Comparison of ENCODE assay signal across 8 cellular contexts in genomic region chr1:12658531-12659453, GRCh38. TPM values are rescaled to one million over a fixed set of nuclear protein-coding genes. Genes with fewer than 3 reads are reported as not detected.
DNase-seq lines count a peak whose midpoint lies in the region; ATAC-seq and TF ChIP-seq lines count a peak whose summit lies in the region.

No MANE protein-coding gene starts in this region.

- WGBS in stomach, 5 donors = 33 to 37% (median 36%) methylated on average over 23 of the region's 23 CpGs

- no peak overlapping the region for H2AFZ ChIP-seq in Karpas-422 (ENCODE audit: low read length)
- H2AFZ ChIP-seq in neural progenitor cell (replicated peaks) = peak overlapping the region; percentile 75

- H3K4me1 Mint-ChIP-seq in activated T-helper 1 cell treated with anti-CD3 and anti-CD28 coated beads, Interleukin-12 subunit alpha, Interleukin-12 subunit beta, Interleukin-2, Interleukin-4 antibody, amounts not matched to agents 30 ng/mL and 10 ng/mL and 1 ng/mL, durations not matched to agents 14 hours and 24 hours and 36 hours (ENCODE audit: low read depth) = peaks cover 7% of the 10 kb centered on the region
- peaks cover 4% of the 10 kb centered on the region for H3K4me1 Mint-ChIP-seq in neural progenitor cell

- H3K4me3 Mint-ChIP-seq in activated T-helper 1 cell treated with anti-CD3 and anti-CD28 coated beads, Interleukin-12 subunit alpha, Interleukin-12 subunit beta, Interleukin-2, Interleukin-4 antibody, amounts not matched to agents 30 ng/mL and 10 ng/mL and 1 ng/mL, durations not matched to agents 14 hours and 24 hours and 36 hours = peak overlapping the region; percentile 40
- H3K4me3 Mint-ChIP-seq in neural progenitor cell = no peak overlapping the region

- H3K27ac ChIP-seq in Karpas-422 (ENCODE audit: low read length) (no peak overlapping the region), neural progenitor cell (no peak overlapping the region), stomach (no peak overlapping the region)

- H3K4me3 ChIP-seq in Karpas-422 (ENCODE audit: low read length) (no peak overlapping the region), fibroblast of pulmonary artery (replicated peaks; ENCODE audit: low read depth, low read length) (no peak overlapping the region), neural progenitor cell (no peak overlapping the region), stomach (no peak overlapping the region)

- H3K9me3 ChIP-seq in Karpas-422 (ENCODE audit: low read length) = no peaks in the 10 kb centered on the region
- H3K9me3 ChIP-seq in neural progenitor cell (ENCODE audit: low read depth) = no peaks in the 10 kb centered on the region
- H3K9me3 ChIP-seq in stomach = peaks cover 0 to 9% (median 7%) of the 10 kb centered on the region in 4 donors

- H3K9me2 ChIP-seq in Karpas-422 (replicated peaks; ENCODE audit: insufficient read depth, low read length) = no peaks in the 10 kb centered on the region

- H3K4me2 ChIP-seq in Karpas-422 (ENCODE audit: low read depth, low read length, poor library complexity, severe bottlenecking) (peak overlapping the region; percentile 30), neural progenitor cell (no peak overlapping the region)

- H3K4me1 ChIP-seq in Karpas-422 (ENCODE audit: low read length) = no peaks in the 10 kb centered on the region
- H3K4me1 ChIP-seq in neural progenitor cell = no peaks in the 10 kb centered on the region
- H3K4me1 ChIP-seq in stomach = peaks cover 0 to 9% (median 7%) of the 10 kb centered on the region in 4 donors

- intact Hi-C loops in activated T-helper 1 cell treated with anti-CD3 and anti-CD28 coated beads, Interleukin-12 subunit alpha, Interleukin-12 subunit beta, Interleukin-2, Interleukin-4 antibody, amounts not matched to agents 30 ng/mL and 10 ng/mL and 1 ng/mL, durations not matched to agents 14 hours and 24 hours and 36 hours (cut with micrococcal nuclease) = loop anchor here (1.0 to 2.0 kb wide), 5 partner anchors 38 to 534 kb away; partner anchors contain the start of gene VPS13D
- intact Hi-C loops in stomach (cut with DNase I; ENCODE audit: low total_unique reads) = loop anchor here (10.0 kb wide), 2 partner anchors 344 to 544 kb away; no protein-coding TSS in a partner anchor

- ATAC-seq in GM19395 (IDR thresholded peaks at IDR 0.05; ENCODE audit: unreplicated experiment) = no peak

- no peak overlapping the region for H3K27ac Mint-ChIP-seq in activated T-helper 1 cell treated with anti-CD3 and anti-CD28 coated beads, Interleukin-12 subunit alpha, Interleukin-12 subunit beta, Interleukin-2, Interleukin-4 antibody, amounts not matched to agents 30 ng/mL and 10 ng/mL and 1 ng/mL, durations not matched to agents 14 hours and 24 hours and 36 hours
- H3K27ac Mint-ChIP-seq in neural progenitor cell = no peak overlapping the region

- H3K79me2 ChIP-seq in Karpas-422 (ENCODE audit: low read length) (no peaks in the 10 kb centered on the region), neural progenitor cell (ENCODE audit: low read depth) (no peaks in the 10 kb centered on the region)

- TF ChIP-seq CTCF in fibroblast of pulmonary artery (IDR thresholded peaks at IDR 0.05; ENCODE audit: low read length, missing control alignments) (peak; percentile 95), neural progenitor cell (IDR thresholded peaks at IDR 0.05) (peak; percentile 95), stomach (IDR thresholded peaks at IDR 0.05) (peak in 6 of 7 experiments; percentile 58 to 98 (median 94))

- no peaks in the 10 kb centered on the region for H3F3A ChIP-seq in neural progenitor cell (ENCODE audit: low read depth)

- peak; percentile 84 for DNase-seq in ELR (ENCODE audit: low read depth)
- peak; percentile 88 for DNase-seq in Karpas-422
- DNase-seq in RPMI8226 = peak; percentile 80
- peak; percentile 51 for DNase-seq in activated T-helper 1 cell treated with anti-CD3 and anti-CD28 coated beads, Interleukin-12 subunit alpha, Interleukin-12 subunit beta, Interleukin-2, Interleukin-4 antibody, amounts not matched to agents 30 ng/mL and 10 ng/mL and 1 ng/mL, durations not matched to agents 14 hours and 24 hours and 36 hours (ENCODE audit: low spot score)
- peak; percentile 84 for DNase-seq in fibroblast of pulmonary artery (ENCODE audit: low read depth)
- peak; percentile 85 for DNase-seq in neural progenitor cell (ENCODE audit: low spot score)
- DNase-seq in stomach = peak; percentile 82

- H3K36me3 ChIP-seq in Karpas-422 (ENCODE audit: insufficient read depth, low read length) (no peaks in the 10 kb centered on the region), neural progenitor cell (no peaks in the 10 kb centered on the region), stomach (no peaks in the 10 kb centered on the region)

- no peak for TF ChIP-seq POLR2A in stomach (IDR thresholded peaks at IDR 0.05)

- H3K9ac ChIP-seq in Karpas-422 (ENCODE audit: low read length) (no peak overlapping the region), neural progenitor cell (no peak overlapping the region)

- H3K27me3 Mint-ChIP-seq in activated T-helper 1 cell treated with anti-CD3 and anti-CD28 coated beads, Interleukin-12 subunit alpha, Interleukin-12 subunit beta, Interleukin-2, Interleukin-4 antibody, amounts not matched to agents 30 ng/mL and 10 ng/mL and 1 ng/mL, durations not matched to agents 14 hours and 24 hours and 36 hours (ENCODE audit: insufficient read depth) = peaks cover 20% of the 10 kb centered on the region
- peaks cover 2% of the 10 kb centered on the region for H3K27me3 Mint-ChIP-seq in neural progenitor cell (ENCODE audit: insufficient read depth, low read depth)

- H3K9me3 Mint-ChIP-seq in activated T-helper 1 cell treated with anti-CD3 and anti-CD28 coated beads, Interleukin-12 subunit alpha, Interleukin-12 subunit beta, Interleukin-2, Interleukin-4 antibody, amounts not matched to agents 30 ng/mL and 10 ng/mL and 1 ng/mL, durations not matched to agents 14 hours and 24 hours and 36 hours = no peaks in the 10 kb centered on the region
- H3K9me3 Mint-ChIP-seq in neural progenitor cell = peaks cover 2% of the 10 kb centered on the region

- H3K27me3 ChIP-seq in Karpas-422 (ENCODE audit: low read length) = no peaks in the 10 kb centered on the region
- H3K27me3 ChIP-seq in neural progenitor cell = no peaks in the 10 kb centered on the region
- no peaks in the 10 kb centered on the region for H3K27me3 ChIP-seq in stomach

- H4K20me1 ChIP-seq in Karpas-422 (ENCODE audit: insufficient read depth, low read depth, low read length) = no peaks in the 10 kb centered on the region
- no peaks in the 10 kb centered on the region for H4K20me1 ChIP-seq in neural progenitor cell (ENCODE audit: low read depth)

- no peak for TF ChIP-seq EP300 in stomach (IDR thresholded peaks at IDR 0.05)

- H3K36me3 Mint-ChIP-seq in activated T-helper 1 cell treated with anti-CD3 and anti-CD28 coated beads, Interleukin-12 subunit alpha, Interleukin-12 subunit beta, Interleukin-2, Interleukin-4 antibody, amounts not matched to agents 30 ng/mL and 10 ng/mL and 1 ng/mL, durations not matched to agents 14 hours and 24 hours and 36 hours (ENCODE audit: low read depth) = no peaks in the 10 kb centered on the region
- H3K36me3 Mint-ChIP-seq in neural progenitor cell = no peaks in the 10 kb centered on the region

RNA-seq across cellular contexts. Expression of gene AADACL4, which starts 14.9 kb away (rescaled TPM):
- total RNA-seq in Karpas-422 (2014; rRNA removed; shearing (Covaris generic); ENCODE audit: low replicate concordance) = not detected in 2 replicates
- not detected in 2 replicates for total RNA-seq in activated T-helper 1 cell treated with anti-CD3 and anti-CD28 coated beads, Interleukin-12 subunit alpha, Interleukin-12 subunit beta, Interleukin-2, Interleukin-4 antibody, amounts not matched to agents 30 ng/mL and 10 ng/mL and 1 ng/mL, durations not matched to agents 14 hours and 24 hours and 36 hours
- total RNA-seq in neural progenitor cell (ENCODE audit: low replicate concordance) (not detected in 2 replicates), stomach (not detected)
- not detected for polyA plus RNA-seq in stomach

RNA-seq across cellular contexts. Expression of gene DHRS3, which starts 40.8 kb away (rescaled TPM):
- total RNA-seq in Karpas-422 (2014; rRNA removed; shearing (Covaris generic); ENCODE audit: low replicate concordance) = 0.19 TPM in 1 of 2 replicates, not detected in the other
- total RNA-seq in activated T-helper 1 cell treated with anti-CD3 and anti-CD28 coated beads, Interleukin-12 subunit alpha, Interleukin-12 subunit beta, Interleukin-2, Interleukin-4 antibody, amounts not matched to agents 30 ng/mL and 10 ng/mL and 1 ng/mL, durations not matched to agents 14 hours and 24 hours and 36 hours = 109 and 111 TPM in 2 replicates
- total RNA-seq in neural progenitor cell (ENCODE audit: low replicate concordance) (2.5 and 4.3 TPM in 2 replicates), stomach (100 to 1,000 TPM in 1 of 5 donors, 10 to 100 TPM in 4; 15.1 to 103 (median 54.2) TPM)
- polyA plus RNA-seq in stomach = 100 to 1,000 TPM in 1 of 3 donors, 10 to 100 TPM in 2; 50.2 to 102 (median 62.2) TPM

RNA-seq across cellular contexts. Expression of gene AADACL3, which starts 57.1 kb away (rescaled TPM):
- total RNA-seq in Karpas-422 (2014; rRNA removed; shearing (Covaris generic); ENCODE audit: low replicate concordance) = not detected in 2 replicates
- not detected in 2 replicates for total RNA-seq in activated T-helper 1 cell treated with anti-CD3 and anti-CD28 coated beads, Interleukin-12 subunit alpha, Interleukin-12 subunit beta, Interleukin-2, Interleukin-4 antibody, amounts not matched to agents 30 ng/mL and 10 ng/mL and 1 ng/mL, durations not matched to agents 14 hours and 24 hours and 36 hours
- not detected in 2 replicates for total RNA-seq in neural progenitor cell (ENCODE audit: low replicate concordance)
- not detected for total RNA-seq in stomach
- not detected for polyA plus RNA-seq in stomach
